In genomic region chr1:158037876-158038359, GRCh38 we compare ENCODE assay signal across 10 cellular contexts. TPM values are rescaled to one million over a fixed set of nuclear protein-coding genes. Genes with fewer than 3 reads are reported as not detected.
DNase-seq lines count a peak whose midpoint lies in the region; FAIRE-seq and TF ChIP-seq lines count a peak whose summit lies in the region.
"Had no signal": no experiment of that assay in that cellular context is flagged by ENCODE, and none has a peak within 500 bp of the region (broad histone marks: within the 10 kb centered on the region; RNA-seq: fewer than 3 reads in every experiment).

No MANE protein-coding gene starts in this region.

- H3K4me3 Mint-ChIP-seq in activated naive CD4-positive, alpha-beta T cell treated with anti-CD3 and anti-CD28 coated beads for 36 hours, result no peak overlapping the region
- H3K4me3 Mint-ChIP-seq: natural killer cell had no signal

- H3K4me2 ChIP-seq in GM23248 (ENCODE audit: unreplicated experiment), result peak overlapping the region; percentile 74

- no peaks in the 10 kb centered on the region for H3K9me2 ChIP-seq in GM23248 (ENCODE audit: insufficient read depth)

- H3K4me1 Mint-ChIP-seq in activated naive CD4-positive, alpha-beta T cell treated with anti-CD3 and anti-CD28 coated beads for 36 hours (ENCODE audit: low read depth), result no peaks in the 10 kb centered on the region
- H3K4me1 Mint-ChIP-seq: natural killer cell had no signal

- H3F3A ChIP-seq in GM23248 (ENCODE audit: insufficient read depth), result peaks cover 51% of the 10 kb centered on the region

- H3K27ac Mint-ChIP-seq in activated naive CD4-positive, alpha-beta T cell treated with anti-CD3 and anti-CD28 coated beads for 36 hours, result no peak overlapping the region
- H3K27ac Mint-ChIP-seq: natural killer cell had no signal

- peak overlapping the region; percentile 40 for H3K9ac ChIP-seq in GM23248

- CTCF ChIA-PET in activated naive CD4-positive, alpha-beta T cell treated with anti-CD3 and anti-CD28 coated beads for 36 hours (lab: Charles Lee), result interaction anchor here (0.7 to 5.9 kb wide), 3 partner anchors 47 to 87 kb away, joined by 3 to 54 read pairs (median 4); no protein-coding TSS in a partner anchor

- H4K20me1 ChIP-seq in GM23248 (ENCODE audit: insufficient read depth), result peaks cover 5% of the 10 kb centered on the region; the same call in 1 of the 2 replicates

- peak overlapping the region; percentile 67 for H3K27ac ChIP-seq in GM23248

- peaks cover 99% of the 10 kb centered on the region for H3K79me2 ChIP-seq in GM23248 (ENCODE audit: insufficient read depth)

- TF ChIP-seq CTCF in fibroblast of the aortic adventitia (IDR thresholded peaks at IDR 0.05; ENCODE audit: insufficient read depth, low read length), result no peak

- no peak overlapping the region for H2AFZ ChIP-seq in GM23248

- H3K4me1 ChIP-seq in GM23248 (ENCODE audit: insufficient read depth), result peaks cover 29% of the 10 kb centered on the region

- H3K27me3 ChIP-seq in GM23248 (replicated peaks; ENCODE audit: insufficient read depth), result no peaks in the 10 kb centered on the region

- WGBS in GM23248 (ENCODE audit: low coverage in 1 of 2, low lambda C conversion rate in 2 of 2, missing lambda C conversion rate in 2 of 2), 2 experiments, result 7 to 8% methylated on average over 9 of the region's 9 CpGs

- in situ Hi-C loops in GM23248 (cut with MboI), result no loop called here

- H3K4me3 ChIP-seq in GM23248 (no peak overlapping the region), fibroblast of the aortic adventitia (ENCODE audit: low read depth, low read length) (no peak overlapping the region)

- H3K27me3 Mint-ChIP-seq in activated naive CD4-positive, alpha-beta T cell treated with anti-CD3 and anti-CD28 coated beads for 36 hours (ENCODE audit: low read depth), result peaks cover 4% of the 10 kb centered on the region

- intact Hi-C loops in head of caudate nucleus (cut with DNase I), result no loop called here
- intact Hi-C loops in activated naive CD4-positive, alpha-beta T cell treated with anti-CD3 and anti-CD28 coated beads for 36 hours (cut with micrococcal nuclease), result loop anchor here (2.0 kb wide), 1 partner anchor 73 kb away; no protein-coding TSS in a partner anchor

- peak; percentile 78 for DNase-seq in GM23248
- DNase-seq in RPMI7951 (ENCODE audit: low read depth), result peak; percentile 97
- DNase-seq in fibroblast of the aortic adventitia (ENCODE audit: low read depth), result peak; percentile 74
- peak; percentile 32 for DNase-seq in pulmonary artery endothelial cell (ENCODE audit: low read depth, low spot score)
- no peak for DNase-seq in head of caudate nucleus
- no peak for DNase-seq in frontal cortex (ENCODE audit: low spot score in 2 of 2)
- no peak for DNase-seq in DMS153 (lab: John Stamatoyannopoulos, UW)
- DNase-seq in activated naive CD4-positive, alpha-beta T cell treated with anti-CD3 and anti-CD28 coated beads for 36 hours, result no peak
- DNase-seq: activated T-cell treated with anti-CD3 and anti-CD28 coated beads, Interleukin-2, amount 50 U/mL, for 48 hours; natural killer cell had no signal

- no peaks in the 10 kb centered on the region for H3K36me3 Mint-ChIP-seq in activated naive CD4-positive, alpha-beta T cell treated with anti-CD3 and anti-CD28 coated beads for 36 hours (ENCODE audit: low read depth)
- H3K36me3 Mint-ChIP-seq: natural killer cell had no signal

- H3K9me3 Mint-ChIP-seq in activated naive CD4-positive, alpha-beta T cell treated with anti-CD3 and anti-CD28 coated beads for 36 hours, result no peaks in the 10 kb centered on the region
- H3K9me3 Mint-ChIP-seq: natural killer cell had no signal

- peaks cover 3% of the 10 kb centered on the region; the same call in 1 of the 2 replicates for H3K36me3 ChIP-seq in GM23248 (ENCODE audit: low read depth)

- no peaks in the 10 kb centered on the region for H3K9me3 ChIP-seq in GM23248 (ENCODE audit: low read depth)

- no peak for FAIRE-seq in frontal cortex (lab: Jason Lieb, UNC)

RNA-seq across cellular contexts. Expression of gene KIRREL1, which starts 44.5 kb away (rescaled TPM):
- total RNA-seq in GM23248 (2014; rRNA removed; shearing (Covaris generic)), result 108 and 110 TPM in 2 replicates
- polyA plus RNA-seq in GM23248 (2016; fragmentation: Nextera tagmentation; extraction: Ambion mirVana), result 33.3 and 33.7 TPM in 2 replicates
- total RNA-seq in RPMI7951 (2014; rRNA removed; shearing (Covaris generic)), result 77.3 and 80.8 TPM in 2 replicates
- total RNA-seq in fibroblast of the aortic adventitia (ENCODE audit: low replicate concordance) (96.8 and 96.9 TPM in 2 replicates), pulmonary artery endothelial cell (35.9 and 42.8 TPM in 2 replicates), frontal cortex (13.5 TPM)
- total RNA-seq in activated naive CD4-positive, alpha-beta T cell treated with anti-CD3 and anti-CD28 coated beads for 36 hours, result under 1 TPM in 1 of 2 experiments, not detected in 1; 0.05 TPM
- total RNA-seq: natural killer cell had no signal

Comparison
In these comparisons a context has a peak if more than half of its experiments do, and no peak if none do; other contexts are left out.
1. DNase-seq: peak in GM23248 (single experiment), RPMI7951 (single experiment), fibroblast of the aortic adventitia (single experiment) and pulmonary artery endothelial cell (single experiment); none in head of caudate nucleus (0 of 42), frontal cortex (0 of 2), DMS153 (single experiment) and activated naive CD4-positive, alpha-beta T cell treated with anti-CD3 and anti-CD28 coated beads for 36 hours (single experiment).
2. RNA of gene KIRREL1, which starts 44.5 kb away (total RNA-seq): 108 to 110 TPM in GM23248, 96.8 to 96.9 TPM in fibroblast of the aortic adventitia, 77.3 to 80.8 TPM in RPMI7951, 35.9 to 42.8 TPM in pulmonary artery endothelial cell and 13.5 TPM in frontal cortex (single experiment); 0.05 TPM in activated naive CD4-positive, alpha-beta T cell treated with anti-CD3 and anti-CD28 coated beads for 36 hours; every median in the first group is over 10 times any median in the second.